ENCODE assay signal across 11 cellular contexts in genomic region chr6:14062345-14063029, GRCh38.
"Had no signal": no experiment of that assay in that cellular context is flagged by ENCODE, and none has a peak within 500 bp of the region (broad histone marks: within the 10 kb centered on the region; RNA-seq: fewer than 3 reads in every experiment).

No MANE protein-coding gene starts in this region.

- DNase-seq: GM23248, GOT3, H7, H9, HCEC 1CT, HFFc6 had no signal

- H3K36me3 ChIP-seq: HAP-1 had no signal

- H3K9ac ChIP-seq: GM23248 had no signal

- H3K27ac Mint-ChIP-seq: GM23338, H9, HFFc6 had no signal

- H3K4me3 ChIP-seq: GM23248, GM23338, HAP-1 had no signal

- H3K4me2 ChIP-seq: GM23338 had no signal

- H3K27ac ChIP-seq: GM23248 had no signal

- ATAC-seq: GM23338, HCT116 had no signal

- H3K4me1 Mint-ChIP-seq: GM23338 had no signal

- FAIRE-seq: H1, H54 had no signal

- H3K9me3 ChIP-seq: HAP-1 had no signal

- H3K4me3 Mint-ChIP-seq: GM23338, H9, HFFc6 had no signal

- H2AFZ ChIP-seq: GM23248, GM23338 had no signal
